ENCODE assay signal across 1 cellular context in the genomic region with DNA sequence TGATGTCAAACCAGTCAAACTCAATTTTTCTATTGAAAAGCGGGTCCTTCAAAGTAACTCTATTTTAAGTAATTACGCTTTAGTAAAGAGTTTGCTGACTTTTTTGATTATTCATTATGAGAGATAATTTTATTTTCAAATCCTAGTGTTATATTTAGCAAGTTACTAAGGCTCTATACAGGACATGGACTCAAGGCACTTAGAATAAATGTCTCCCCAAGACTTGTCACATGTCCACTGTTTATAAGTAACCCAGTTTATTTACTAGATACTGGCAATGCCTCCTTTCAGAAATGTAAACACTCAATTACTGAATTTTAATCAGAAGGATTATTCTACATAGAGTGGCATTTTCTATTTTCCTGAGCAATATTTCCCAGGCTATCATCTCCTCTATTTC.
TF ChIP-seq lines count a peak whose summit lies in the region.

No MANE protein-coding gene starts in this region.

TF ChIP-seq in IMR-90, 13 proteins besides CTCF, POLR2A, EP300 and RAD21 (continued from another document):
- no peak for TF ChIP-seq RFX5 (IDR thresholded peaks at IDR 0.05; ENCODE audit: low read depth, low read length)
